Comparison of ENCODE assay signal across 1 cellular context in genomic region chr1:59657873-59658465, GRCh38.
TF ChIP-seq lines count a peak whose summit lies in the region.

No MANE protein-coding gene starts in this region.

TF ChIP-seq in HepG2, 621 proteins besides CTCF, POLR2A, EP300 and RAD21 (continued from another document and continues in another):
- no peak for TF ChIP-seq IRX3 (CRISPR knock-in tag; IDR thresholded peaks at IDR 0.05; ENCODE audit: borderline replicate concordance, low read depth)
- no peak for TF ChIP-seq ATF7-NPFF (CRISPR knock-in tag; IDR thresholded peaks at IDR 0.05; ENCODE audit: low read depth)
- 0 out of 2 replicates have a peak, but pooled peaks have one; percentile 52 for TF ChIP-seq ADNP (CRISPR knock-in tag; IDR thresholded peaks at IDR 0.05)
- no peak for TF ChIP-seq CREBL2 (CRISPR knock-in tag; IDR thresholded peaks at IDR 0.05; ENCODE audit: borderline replicate concordance)
- no peak for TF ChIP-seq MIXL1 (CRISPR knock-in tag; IDR thresholded peaks at IDR 0.05)
- 0 out of 2 replicates have a peak, but pooled peaks have one; percentile 47 for TF ChIP-seq ZNF280D (CRISPR knock-in tag; IDR thresholded peaks at IDR 0.05)
- TF ChIP-seq SNAPC2 (CRISPR knock-in tag; IDR thresholded peaks at IDR 0.05): 0 out of 2 replicates have a peak, but pooled peaks have one; percentile 10
- no peak for TF ChIP-seq MYPOP (CRISPR knock-in tag; IDR thresholded peaks at IDR 0.05)
- peak; percentile 14; the same call in 1 of the 2 replicates for TF ChIP-seq MAFF (IDR thresholded peaks at IDR 0.05; ENCODE audit: low read depth, low read length)
- TF ChIP-seq FOSL1 (CRISPR knock-in tag; IDR thresholded peaks at IDR 0.05; ENCODE audit: borderline replicate concordance): peak; percentile 81
- TF ChIP-seq ZSCAN9 (CRISPR knock-in tag; IDR thresholded peaks at IDR 0.05; ENCODE audit: borderline replicate concordance): peak; percentile 65; the same call in 1 of the 2 replicates
- no peak for TF ChIP-seq TAF1 (CRISPR knock-in tag; IDR thresholded peaks at IDR 0.05)
- peak; percentile 5; the same call in 1 of the 2 replicates for TF ChIP-seq ZMYM4 (CRISPR knock-in tag; IDR thresholded peaks at IDR 0.05)
- TF ChIP-seq ZMYM3 (CRISPR knock-in tag; IDR thresholded peaks at IDR 0.05): peak; percentile 87
- TF ChIP-seq MEIS1 (CRISPR knock-in tag; IDR thresholded peaks at IDR 0.05; ENCODE audit: borderline replicate concordance): no peak
- peak; percentile 74 for TF ChIP-seq HNF4A (CRISPR knock-in tag; IDR thresholded peaks at IDR 0.05)
- TF ChIP-seq E2F5 (CRISPR knock-in tag; conservative IDR thresholded peaks at IDR 0.05): no peak
- TF ChIP-seq ZNF660 (CRISPR knock-in tag; IDR thresholded peaks at IDR 0.05; ENCODE audit: borderline replicate concordance, low read depth): no peak
- TF ChIP-seq KLF6 (CRISPR knock-in tag; IDR thresholded peaks at IDR 0.05): no peak
- TF ChIP-seq ZNF12 (CRISPR knock-in tag; IDR thresholded peaks at IDR 0.05): no peak
- peak; percentile 41; the same call in 1 of the 2 replicates for TF ChIP-seq NCOA2 (CRISPR knock-in tag; IDR thresholded peaks at IDR 0.05)
- TF ChIP-seq NFE2 (CRISPR knock-in tag; IDR thresholded peaks at IDR 0.05): no peak
- no peak for TF ChIP-seq NKX3-1 (CRISPR knock-in tag; IDR thresholded peaks at IDR 0.05)
- peak; percentile 93 for TF ChIP-seq RCOR2 (CRISPR knock-in tag; IDR thresholded peaks at IDR 0.05)
- TF ChIP-seq FOXO4 (CRISPR knock-in tag; conservative IDR thresholded peaks at IDR 0.05): 0 out of 2 replicates have a peak, but pooled peaks have one; percentile 59
- no peak for TF ChIP-seq ZHX2 (IDR thresholded peaks at IDR 0.05; ENCODE audit: low read depth)
- TF ChIP-seq ZHX2 (CRISPR knock-in tag; IDR thresholded peaks at IDR 0.05; ENCODE audit: borderline replicate concordance): no peak
- peak; percentile 61 for TF ChIP-seq POGZ (CRISPR knock-in tag; IDR thresholded peaks at IDR 0.05)
- TF ChIP-seq AKAP8 (CRISPR knock-in tag; IDR thresholded peaks at IDR 0.05): no peak
- no peak for TF ChIP-seq ZNF510 (CRISPR knock-in tag; IDR thresholded peaks at IDR 0.05; ENCODE audit: low read depth)
- no peak for TF ChIP-seq ZNF616 (CRISPR knock-in tag; IDR thresholded peaks at IDR 0.05; ENCODE audit: low read depth)
- no peak for TF ChIP-seq ZNF362 (CRISPR knock-in tag; IDR thresholded peaks at IDR 0.05; ENCODE audit: borderline replicate concordance)
- TF ChIP-seq SMARCC2 (IDR thresholded peaks at IDR 0.05): no peak
- no peak for TF ChIP-seq MAF1 (CRISPR knock-in tag; IDR thresholded peaks at IDR 0.05; ENCODE audit: borderline replicate concordance)
- no peak for TF ChIP-seq ZNF142 (CRISPR knock-in tag; IDR thresholded peaks at IDR 0.05)
- no peak for TF ChIP-seq ZC3H4 (CRISPR knock-in tag; IDR thresholded peaks at IDR 0.05; ENCODE audit: borderline replicate concordance)
- no peak for TF ChIP-seq SETDB1 (CRISPR knock-in tag; IDR thresholded peaks at IDR 0.05; ENCODE audit: borderline replicate concordance)
- TF ChIP-seq ZNF430 (CRISPR knock-in tag; IDR thresholded peaks at IDR 0.05): no peak
- no peak for TF ChIP-seq ZBTB25 (CRISPR knock-in tag; IDR thresholded peaks at IDR 0.05)
